Comparison of ENCODE assay signal across 8 cellular contexts in the genomic region with DNA sequence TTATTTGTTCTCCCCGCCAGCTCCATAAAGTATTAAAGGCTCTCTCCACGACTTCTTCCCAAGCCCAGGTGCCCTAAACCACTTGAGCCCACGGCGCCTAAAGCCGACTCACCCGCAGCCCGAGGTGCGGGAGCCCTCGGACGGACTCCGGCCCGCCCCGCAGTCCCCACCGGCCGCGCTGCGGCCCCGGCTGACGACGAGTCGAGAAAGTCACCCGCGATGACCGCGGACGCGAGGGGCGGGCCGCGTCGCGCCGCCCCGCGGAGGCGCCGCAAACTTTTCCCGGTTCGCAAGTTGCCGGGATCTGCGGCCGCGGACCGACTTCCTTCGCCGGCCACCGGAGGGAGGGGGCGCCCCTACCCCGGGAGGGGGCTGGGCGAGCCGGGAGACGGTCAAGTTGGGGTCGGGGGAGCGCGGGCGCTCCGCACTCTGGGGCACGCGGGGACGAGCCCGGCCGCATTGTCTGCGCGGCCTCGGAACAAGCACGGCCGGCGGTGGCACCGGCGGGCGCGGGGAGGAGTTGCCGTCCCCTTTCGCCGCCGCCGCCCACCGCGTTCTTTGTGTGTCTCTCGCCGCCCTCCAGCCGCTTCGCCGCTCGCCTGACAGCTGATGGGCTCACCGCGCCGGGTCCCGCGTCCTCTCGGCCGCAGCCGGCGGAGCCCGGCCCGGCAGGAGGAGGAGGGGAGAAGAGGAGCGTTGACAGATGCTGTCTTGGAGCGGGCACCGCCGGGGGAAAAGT.
A peak's percentile ranks its signal among the peaks of the same experiment; 100 is the strongest.
DNase-seq lines count a peak whose midpoint lies in the region; ATAC-seq lines count a peak whose summit lies in the region.

No MANE protein-coding gene starts in this region.

- H3K9me3 ChIP-seq in duodenal mucosa (ENCODE audit: control insufficient read depth in 1 of 2, low read length in 2 of 2) = no peaks in the 10 kb centered on the region
- H3K9me3 ChIP-seq in thymus (ENCODE audit: control insufficient read depth) = no peaks in the 10 kb centered on the region

- peaks cover 0 to 9% of the 10 kb centered on the region in 2 donors for H3K4me1 ChIP-seq in duodenal mucosa (ENCODE audit: control insufficient read depth in 1 of 2, insufficient read depth in 2 of 2, low read length in 2 of 2)
- no peaks in the 10 kb centered on the region for H3K4me1 ChIP-seq in thymus (ENCODE audit: control insufficient read depth, insufficient read depth, low read length)

- H3K27ac ChIP-seq in duodenal mucosa (ENCODE audit: low read depth, low read length) = peak overlapping the region; percentile 82
- no peak overlapping the region for H3K27ac ChIP-seq in thymus (ENCODE audit: low read depth)

- H3K27me3 ChIP-seq in duodenal mucosa (ENCODE audit: control insufficient read depth in 1 of 2, insufficient read depth in 2 of 2, low read length in 2 of 2) = peaks cover 8 to 9% of the 10 kb centered on the region in 2 donors
- peaks cover 33% of the 10 kb centered on the region for H3K27me3 ChIP-seq in thymus (ENCODE audit: control insufficient read depth, insufficient read depth)

- peak; percentile 41 for ATAC-seq in GM21390 (IDR thresholded peaks at IDR 0.05; ENCODE audit: unreplicated experiment)

- peak overlapping the region; percentile 54 to 87 for H3K9ac ChIP-seq in duodenal mucosa (ENCODE audit: low read depth in 1 of 2, low read length in 2 of 2)

- WGBS in thymus = 1% methylated on average over 100 of the region's 100 CpGs

- DNase-seq in ELR (ENCODE audit: low read depth) (peak; percentile 60), M059J (ENCODE audit: low read depth) (peak; percentile 56), lung microvascular endothelial cell (ENCODE audit: low read depth in 2 of 2) (peak; percentile 72 to 75), OCI-M2 (lab: John Stamatoyannopoulos, UW; ENCODE audit: unreplicated experiment) (no peak), OCI-M1 (lab: John Stamatoyannopoulos, UW) (no peak)

- H3K36me3 ChIP-seq in duodenal mucosa (ENCODE audit: control insufficient read depth in 1 of 2, insufficient read depth in 2 of 2, low read length in 2 of 2) (peaks cover 0 to 4% of the 10 kb centered on the region in 2 donors), thymus (ENCODE audit: control insufficient read depth, insufficient read depth) (no peaks in the 10 kb centered on the region)

- H3K4me3 ChIP-seq in duodenal mucosa (ENCODE audit: low read depth in 1 of 2, low read length in 2 of 2) = peak overlapping the region; percentile 67 to 84
- H3K4me3 ChIP-seq in thymus (ENCODE audit: low read length) = peak overlapping the region; percentile 43

Comparison
In these comparisons a context has a peak if more than half of its experiments do, and no peak if none do; other contexts are left out.
1. DNase-seq: peak in ELR (single experiment), M059J (single experiment) and lung microvascular endothelial cell (2 of 2); none in OCI-M2 (single experiment) and OCI-M1 (single experiment).